Comparison of ENCODE assay signal across 6 cellular contexts in genomic region chr1:205894119-205894518, GRCh38. TPM values are rescaled to one million over a fixed set of nuclear protein-coding genes. Genes with fewer than 3 reads are reported as not detected.
"Had no signal": no experiment of that assay in that cellular context is flagged by ENCODE, and none has a peak within 500 bp of the region (broad histone marks: within the 10 kb centered on the region; RNA-seq: fewer than 3 reads in every experiment).

No MANE protein-coding gene starts in this region.

RNA-seq across cellular contexts. Expression of gene PM20D1, which starts 44.2 kb away (rescaled TPM):
- total RNA-seq: HepG2, HT-29, HT1080, IMR-90, K562 had no signal
- polyA plus RNA-seq: HepG2, IMR-90, K562 had no signal

RNA-seq across cellular contexts. Expression of gene SLC26A9, which starts 49.1 kb away (rescaled TPM):
- total RNA-seq: IMR-90, K562 had no signal
- polyA plus RNA-seq: IgD-negative memory B cell, IMR-90 had no signal
